Comparison of ENCODE assay signal across 9 cellular contexts in the genomic region with DNA sequence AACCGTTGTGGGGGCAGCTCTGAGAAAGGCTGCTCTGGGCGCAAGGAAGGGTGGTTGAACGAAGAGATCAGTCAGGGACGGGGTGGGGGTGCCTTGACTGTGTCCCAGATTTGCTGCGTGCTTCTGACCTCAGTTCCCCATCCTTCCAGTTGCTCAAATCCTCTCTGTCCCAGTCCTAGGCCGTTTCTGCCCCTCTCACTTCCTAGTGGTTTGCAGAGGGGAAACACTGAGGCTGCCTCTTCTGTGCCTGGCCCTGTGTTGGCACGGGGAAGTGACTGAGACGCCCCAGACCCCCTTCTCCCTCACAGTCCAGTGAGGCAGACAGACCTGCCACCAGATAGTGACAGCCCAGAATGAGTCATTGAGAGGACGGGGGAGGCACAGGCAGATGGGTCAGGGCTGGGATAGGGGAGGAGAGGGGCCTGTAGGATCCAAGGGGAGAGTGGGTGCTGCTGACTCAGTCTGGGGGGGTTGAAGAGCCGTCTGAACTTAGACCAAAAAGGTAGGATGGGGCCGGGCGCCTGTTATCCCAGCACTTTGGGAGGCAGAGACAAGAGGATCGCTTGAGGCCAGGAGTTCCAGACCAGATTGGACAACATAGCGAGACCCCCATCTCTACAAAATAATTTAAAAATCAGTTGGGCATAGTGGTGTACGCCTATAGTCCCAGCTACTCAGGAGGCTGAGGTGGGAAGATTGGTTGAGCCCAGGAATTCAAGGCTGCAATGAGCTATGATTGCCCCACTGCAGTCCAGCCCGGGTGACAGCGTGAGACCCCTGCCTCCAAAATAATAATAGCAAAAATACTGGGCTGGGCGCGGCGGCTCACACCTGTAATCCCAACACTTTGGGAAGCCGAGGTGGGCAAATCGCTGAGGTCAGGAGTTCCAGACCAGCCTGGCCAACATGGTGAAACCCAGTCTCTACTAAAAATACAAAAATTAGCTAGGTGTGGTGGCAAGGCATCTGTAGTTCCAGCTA. TPM values are rescaled to one million over a fixed set of nuclear protein-coding genes. Genes with fewer than 3 reads are reported as not detected.
DNase-seq lines count a peak whose midpoint lies in the region; ATAC-seq, FAIRE-seq and TF ChIP-seq lines count a peak whose summit lies in the region.
"Had no signal": no experiment of that assay in that cellular context is flagged by ENCODE, and none has a peak within 500 bp of the region (broad histone marks: within the 10 kb centered on the region; RNA-seq: fewer than 3 reads in every experiment).

No MANE protein-coding gene starts in this region.

- H4K20me1 ChIP-seq in keratinocyte (ENCODE audit: control insufficient read depth, extremely low read depth, insufficient read depth, low read length): no peaks in the 10 kb centered on the region

- dilution Hi-C loops in keratinocyte (cut with MboI; ENCODE audit: extremely low pct_ligation_motif_present, low sequenced_read_pairs): no loop called here

- H3K36me3 ChIP-seq in CD4-positive, CD25-positive, alpha-beta regulatory T cell (ENCODE audit: control insufficient read depth, insufficient read depth, low read length): peaks cover 2% of the 10 kb centered on the region
- H3K36me3 ChIP-seq in ascending aorta: peaks cover 15 to 23% of the 10 kb centered on the region in 2 donors
- H3K36me3 ChIP-seq in keratinocyte (ENCODE audit: control insufficient read depth in 2 of 2, extremely low read depth in 1 of 2, insufficient read depth in 2 of 2, low read length in 2 of 2): peaks cover 2 to 5% of the 10 kb centered on the region in 2 experiments
- peaks cover 4 to 23% (median 21%) of the 10 kb centered on the region in 5 donors for H3K36me3 ChIP-seq in subcutaneous abdominal adipose tissue (ENCODE audit: control insufficient read depth in 5 of 5, insufficient read depth in 5 of 5, low read length in 5 of 5)

- H3K36me3 Mint-ChIP-seq in CD4-positive, CD25-positive, alpha-beta regulatory T cell: peaks cover 5% of the 10 kb centered on the region

- H3K4me3 Mint-ChIP-seq in CD4-positive, CD25-positive, alpha-beta regulatory T cell: peak overlapping the region; percentile 76 to 90 (median 86)

- H2AFZ ChIP-seq in keratinocyte (ENCODE audit: control insufficient read depth, low read length): no peak overlapping the region

- peak overlapping the region; percentile 83 to 92 (median 90) for H3K27ac Mint-ChIP-seq in CD4-positive, CD25-positive, alpha-beta regulatory T cell

- ATAC-seq in CD4-positive, CD25-positive, alpha-beta regulatory T cell (ENCODE audit: low read depth in 2 of 2): no peak
- no peak for ATAC-seq in HG03159 (IDR thresholded peaks at IDR 0.05; ENCODE audit: unreplicated experiment)

- TF ChIP-seq CTCF in LNCaP clone FGC (IDR thresholded peaks at IDR 0.05; ENCODE audit: control insufficient read depth, extremely low read depth, insufficient read depth) (no peak), ascending aorta (IDR thresholded peaks at IDR 0.05) (no peak), keratinocyte (optimal IDR thresholded peaks at IDR 0.05 in 1 of 3, IDR thresholded peaks at IDR 0.05 in 1 of 3, conservative IDR thresholded peaks at IDR 0.05 in 1 of 3; ENCODE audit: extremely low read depth in 1 of 3, insufficient read depth in 2 of 3, low read length in 3 of 3) (no peak)

- no peaks in the 10 kb centered on the region for H3K9me3 Mint-ChIP-seq in CD4-positive, CD25-positive, alpha-beta regulatory T cell

- intact Hi-C loops in ascending aorta (cut with DNase I): loop anchor here (1.0 to 10.0 kb wide), 7 partner anchors 26 to 601 kb away; partner anchors contain the start of genes ACTMAP, COQ8B, EGLN2 and HNRNPUL1

- H3K27me3 ChIP-seq in CD4-positive, CD25-positive, alpha-beta regulatory T cell (ENCODE audit: control insufficient read depth, insufficient read depth, low read length): no peaks in the 10 kb centered on the region
- no peaks in the 10 kb centered on the region for H3K27me3 ChIP-seq in ascending aorta
- H3K27me3 ChIP-seq in keratinocyte (ENCODE audit: control insufficient read depth, extremely low read depth, insufficient read depth, low read length): no peaks in the 10 kb centered on the region
- no peaks in the 10 kb centered on the region for H3K27me3 ChIP-seq in subcutaneous abdominal adipose tissue (ENCODE audit: control insufficient read depth in 5 of 5, insufficient read depth in 4 of 5, low read length in 5 of 5)

- H3K27ac ChIP-seq in CD4-positive, CD25-positive, alpha-beta regulatory T cell (ENCODE audit: insufficient read depth, low read length, poor library complexity, severe bottlenecking): peak overlapping the region; percentile 74
- H3K27ac ChIP-seq in ascending aorta (peak overlapping the region; percentile 80 to 84), keratinocyte (ENCODE audit: control insufficient read depth, insufficient read depth, low read length) (no peak overlapping the region), subcutaneous abdominal adipose tissue (ENCODE audit: low read depth, low read length) (peak overlapping the region; percentile 74)

- H3K79me2 ChIP-seq in keratinocyte (ENCODE audit: control insufficient read depth, insufficient read depth, low read length): no peaks in the 10 kb centered on the region

- H3K4me1 ChIP-seq in CD4-positive, CD25-positive, alpha-beta regulatory T cell (ENCODE audit: control insufficient read depth, insufficient read depth, low read length, poor library complexity, severe bottlenecking): peaks cover 14% of the 10 kb centered on the region
- H3K4me1 ChIP-seq in ascending aorta: peaks cover 3 to 13% of the 10 kb centered on the region in 2 donors
- peaks cover 14% of the 10 kb centered on the region for H3K4me1 ChIP-seq in keratinocyte (ENCODE audit: control insufficient read depth, extremely low read depth, insufficient read depth, low read length)
- H3K4me1 ChIP-seq in subcutaneous abdominal adipose tissue (ENCODE audit: control insufficient read depth in 5 of 5, insufficient read depth in 5 of 5, low read length in 5 of 5): peaks cover 5 to 21% (median 12%) of the 10 kb centered on the region in 5 donors

- H3K9me3 ChIP-seq in CD4-positive, CD25-positive, alpha-beta regulatory T cell (ENCODE audit: control insufficient read depth in 2 of 2, low read length in 2 of 2): peaks cover 2 to 4% of the 10 kb centered on the region in 2 experiments
- H3K9me3 ChIP-seq in ascending aorta (no peaks in the 10 kb centered on the region), keratinocyte (ENCODE audit: control insufficient read depth, low read depth, low read length) (no peaks in the 10 kb centered on the region), subcutaneous abdominal adipose tissue (ENCODE audit: control insufficient read depth in 5 of 5, low read length in 5 of 5) (no peaks in the 10 kb centered on the region)

- no peak for FAIRE-seq in keratinocyte (lab: Jason Lieb, UNC)
- FAIRE-seq: islet of Langerhans had no signal

- no peak overlapping the region for H3K4me3 ChIP-seq in CD4-positive, CD25-positive, alpha-beta regulatory T cell (ENCODE audit: low read depth, low read length)
- H3K4me3 ChIP-seq in LNCaP clone FGC (ENCODE audit: low read depth, low read length) (peak overlapping the region; percentile 68), ascending aorta (peak overlapping the region; percentile 64 to 77), keratinocyte (ENCODE audit: control insufficient read depth in 2 of 3, extremely low read depth in 1 of 3, insufficient read depth in 2 of 3, low read depth in 1 of 3, low read length in 3 of 3) (no peak overlapping the region), subcutaneous abdominal adipose tissue (ENCODE audit: low read depth in 1 of 5, low read length in 5 of 5) (peak overlapping the region; percentile 63 to 72 (median 70))

- peak overlapping the region; percentile 84 for H3K4me2 ChIP-seq in keratinocyte (ENCODE audit: control insufficient read depth, extremely low read depth, insufficient read depth, low read depth, low read length)

- peak in 1 of 3 donors; percentile 8 for DNase-seq in CD4-positive, CD25-positive, alpha-beta regulatory T cell
- no peak for DNase-seq in LNCaP clone FGC (ENCODE audit: low read depth)
- no peak for DNase-seq in ascending aorta (ENCODE audit: low spot score in 2 of 2)
- no peak for DNase-seq in keratinocyte (ENCODE audit: low read depth, low spot score)
- DNase-seq in D341Med (ENCODE audit: low spot score): no peak
- DNase-seq in germinal center (ENCODE audit: low spot score): no peak

- no peak overlapping the region for H3K9ac ChIP-seq in keratinocyte (ENCODE audit: control insufficient read depth, extremely low read depth, insufficient read depth, low read length)
- peak overlapping the region in 2 of 5 donors; percentile 14 to 72 for H3K9ac ChIP-seq in subcutaneous abdominal adipose tissue (ENCODE audit: low read length in 5 of 5)

- H3K27me3 Mint-ChIP-seq in CD4-positive, CD25-positive, alpha-beta regulatory T cell: peaks cover 10% of the 10 kb centered on the region

- H3K4me1 Mint-ChIP-seq in CD4-positive, CD25-positive, alpha-beta regulatory T cell: peaks cover 0 to 15% (median 4%) of the 10 kb centered on the region in 4 donors

- H3K9me1 ChIP-seq in keratinocyte (ENCODE audit: control insufficient read depth, extremely low read depth, insufficient read depth, low read length): no peaks in the 10 kb centered on the region

RNA-seq across cellular contexts. Expression of gene NUMBL, which starts 26.4 kb away (rescaled TPM):
- total RNA-seq in CD4-positive, CD25-positive, alpha-beta regulatory T cell: 10.4 TPM
- 1 to 10 TPM in 1 of 4 donors, under 1 TPM in 3; 0.17 to 1.3 (median 0.43) TPM for polyA plus RNA-seq in CD4-positive, CD25-positive, alpha-beta regulatory T cell
- 360 TPM for total RNA-seq in ascending aorta
- 5.5 to 6.0 TPM (median 5.7 TPM) in 3 replicates for polyA plus RNA-seq in keratinocyte
- polyA plus RNA-seq in keratinocyte (2011; ENCODE audit: low read depth): 2.1 TPM
- 2.8 and 6.6 TPM in 2 replicates for polyA plus RNA-seq in keratinocyte (2011; cell fraction: cytosol; rRNA removed)
- 17.4 and 21.6 TPM in 2 replicates for polyA plus RNA-seq in keratinocyte (2011; cell fraction: nucleus; rRNA removed)
- 5.1 and 6.9 TPM in 2 replicates for polyA plus RNA-seq in keratinocyte (2012; ENCODE audit: low replicate concordance)
- 7.4 to 12.4 TPM (median 7.8 TPM) in 3 replicates for polyA minus RNA-seq in keratinocyte
- 7.7 TPM for polyA minus RNA-seq in keratinocyte (2011; cell fraction: cytosol; rRNA and poly(A)+ RNA removed)
- polyA minus RNA-seq in keratinocyte (2011; cell fraction: nucleus; rRNA and poly(A)+ RNA removed): 6.2 and 12.3 TPM in 2 replicates

RNA-seq across cellular contexts. Expression of gene COQ8B, which starts 52.7 kb away (rescaled TPM):
- total RNA-seq in CD4-positive, CD25-positive, alpha-beta regulatory T cell: 32.4 TPM
- polyA plus RNA-seq in CD4-positive, CD25-positive, alpha-beta regulatory T cell: 10 to 100 TPM; 10.6 to 15.0 (median 13.5) TPM
- 33.3 TPM for total RNA-seq in ascending aorta
- 11.0 to 13.8 TPM (median 13.8 TPM) in 3 replicates for polyA plus RNA-seq in keratinocyte
- 2.0 TPM for polyA plus RNA-seq in keratinocyte (2011; ENCODE audit: low read depth)
- polyA plus RNA-seq in keratinocyte (2011; cell fraction: cytosol; rRNA removed): 4.9 and 9.7 TPM in 2 replicates
- 17.3 and 23.2 TPM in 2 replicates for polyA plus RNA-seq in keratinocyte (2011; cell fraction: nucleus; rRNA removed)
- polyA plus RNA-seq in keratinocyte (2012; ENCODE audit: low replicate concordance): 10.2 and 16.4 TPM in 2 replicates
- polyA minus RNA-seq in keratinocyte: 8.6 to 18.7 TPM (median 10.4 TPM) in 3 replicates
- polyA minus RNA-seq in keratinocyte (2011; cell fraction: cytosol; rRNA and poly(A)+ RNA removed): 11.7 TPM
- 11.3 and 12.1 TPM in 2 replicates for polyA minus RNA-seq in keratinocyte (2011; cell fraction: nucleus; rRNA and poly(A)+ RNA removed)

RNA-seq across cellular contexts. Expression of gene ITPKC, which starts 52.9 kb away (rescaled TPM):
- 5.6 TPM for total RNA-seq in CD4-positive, CD25-positive, alpha-beta regulatory T cell
- polyA plus RNA-seq in CD4-positive, CD25-positive, alpha-beta regulatory T cell: 1 to 10 TPM; 2.2 to 4.8 (median 4.5) TPM
- total RNA-seq in ascending aorta: 60.7 TPM
- 17.0 to 32.6 TPM (median 17.2 TPM) in 3 replicates for polyA plus RNA-seq in keratinocyte
- polyA plus RNA-seq in keratinocyte (2011; ENCODE audit: low read depth): 90.2 TPM
- polyA plus RNA-seq in keratinocyte (2011; cell fraction: cytosol; rRNA removed): 14.9 and 18.4 TPM in 2 replicates
- 35.1 and 39.9 TPM in 2 replicates for polyA plus RNA-seq in keratinocyte (2011; cell fraction: nucleus; rRNA removed)
- 23.3 and 78.9 TPM in 2 replicates for polyA plus RNA-seq in keratinocyte (2012; ENCODE audit: low replicate concordance)
- 26.8 to 44.5 TPM (median 40.3 TPM) in 3 replicates for polyA minus RNA-seq in keratinocyte
- polyA minus RNA-seq in keratinocyte (2011; cell fraction: cytosol; rRNA and poly(A)+ RNA removed): 29.4 TPM
- 34.6 and 37.9 TPM in 2 replicates for polyA minus RNA-seq in keratinocyte (2011; cell fraction: nucleus; rRNA and poly(A)+ RNA removed)

Comparison
In these comparisons a context has a peak if more than half of its experiments do, and no peak if none do; other contexts are left out.
1. H3K4me3 ChIP-seq: peak in LNCaP clone FGC (single experiment), ascending aorta (2 of 2) and subcutaneous abdominal adipose tissue (5 of 5); none in CD4-positive, CD25-positive, alpha-beta regulatory T cell (single experiment) and keratinocyte (0 of 3).
2. RNA of gene NUMBL, which starts 26.4 kb away (total RNA-seq): 360 TPM in ascending aorta (single experiment); 10.4 TPM in CD4-positive, CD25-positive, alpha-beta regulatory T cell (single experiment); every median in the first group is over 10 times any median in the second.